27 cellular contexts compared by ENCODE assay signal in genomic region chr10:123859651-123860045, GRCh38. TPM values are rescaled to one million over a fixed set of nuclear protein-coding genes. Genes with fewer than 3 reads are reported as not detected.
"Had no signal": no experiment of that assay in that cellular context is flagged by ENCODE, and none has a peak within 500 bp of the region (broad histone marks: within the 10 kb centered on the region; RNA-seq: fewer than 3 reads in every experiment).

No MANE protein-coding gene starts in this region.

- H3K79me2 ChIP-seq: hepatocyte had no signal

- FAIRE-seq: bronchial epithelial cell, colon, keratinocyte, small intestine had no signal

- DNase-seq: activated CD4-positive, alpha-beta T cell treated with anti-CD3 and anti-CD28 coated beads for 36 hours; activated CD4-positive, alpha-beta T cell treated with anti-CD3 and anti-CD28 coated beads, Interleukin-2, amount 50 U/mL, for 4 hours; activated CD4-positive, CD25-positive, alpha-beta regulatory T cell; activated CD8-positive, alpha-beta memory T cell treated with anti-CD3 and anti-CD28 coated beads for 24 hours; activated effector memory CD4-positive, alpha-beta T cell treated with Interleukin-2 at 50 U/mL for 16 hours; activated naive CD4-positive, alpha-beta T cell treated with Interleukin-2 at 50 U/mL for 16 hours; anterior cingulate cortex; dorsolateral prefrontal cortex; effector memory CD4-positive, alpha-beta T cell; gastrocnemius medialis; left colon; mammary epithelial cell; naive thymus-derived CD4-positive, alpha-beta T cell; retina; stimulated activated CD4-positive, alpha-beta T cell treated with anti-CD3 and anti-CD28 coated beads, Interleukin-15, amount 100 ng/mL, for 24 hours; stimulated activated CD4-positive, alpha-beta T cell treated with anti-CD3 and anti-CD28 coated beads, Interleukin-2, amount 100 ng/mL, for 24 hours; stimulated activated naive CD4-positive, alpha-beta T cell; T-cell had no signal

- H3K27ac ChIP-seq: gastrocnemius medialis, hepatocyte, vagina had no signal

- H3K27me3 ChIP-seq: gastrocnemius medialis, hepatocyte, vagina had no signal

- H3K4me3 ChIP-seq: dorsolateral prefrontal cortex, gastrocnemius medialis, hepatocyte, thoracic aorta, vagina had no signal

- H3K4me1 ChIP-seq: gastrocnemius medialis, vagina had no signal

- ATAC-seq: activated CD4-positive, alpha-beta T cell treated with anti-CD3 and anti-CD28 coated beads for 36 hours; left colon; naive thymus-derived CD4-positive, alpha-beta T cell; sciatic nerve; T-cell had no signal

- H3K36me3 ChIP-seq: gastrocnemius medialis, vagina had no signal

- H2AFZ ChIP-seq: hepatocyte had no signal

- H3K4me2 ChIP-seq: hepatocyte had no signal

- H3K9me3 ChIP-seq: gastrocnemius medialis, thoracic aorta, vagina had no signal

RNA-seq across cellular contexts. Expression of gene CPXM2, which starts 32.0 kb away (rescaled TPM):
- total RNA-seq: activated CD4-positive, alpha-beta T cell treated with anti-CD3 and anti-CD28 coated beads for 36 hours; naive thymus-derived CD4-positive, alpha-beta T cell; T-cell; T-helper 2 cell treated with Interferon-gamma antibody and Interleukin-4, amounts not matched to agents 100 ng/mL and 5 ng/mL, for 36 hours had no signal
- polyA plus RNA-seq: mammary epithelial cell; naive thymus-derived CD4-positive, alpha-beta T cell had no signal
